19 cellular contexts compared by ENCODE assay signal in the genomic region with DNA sequence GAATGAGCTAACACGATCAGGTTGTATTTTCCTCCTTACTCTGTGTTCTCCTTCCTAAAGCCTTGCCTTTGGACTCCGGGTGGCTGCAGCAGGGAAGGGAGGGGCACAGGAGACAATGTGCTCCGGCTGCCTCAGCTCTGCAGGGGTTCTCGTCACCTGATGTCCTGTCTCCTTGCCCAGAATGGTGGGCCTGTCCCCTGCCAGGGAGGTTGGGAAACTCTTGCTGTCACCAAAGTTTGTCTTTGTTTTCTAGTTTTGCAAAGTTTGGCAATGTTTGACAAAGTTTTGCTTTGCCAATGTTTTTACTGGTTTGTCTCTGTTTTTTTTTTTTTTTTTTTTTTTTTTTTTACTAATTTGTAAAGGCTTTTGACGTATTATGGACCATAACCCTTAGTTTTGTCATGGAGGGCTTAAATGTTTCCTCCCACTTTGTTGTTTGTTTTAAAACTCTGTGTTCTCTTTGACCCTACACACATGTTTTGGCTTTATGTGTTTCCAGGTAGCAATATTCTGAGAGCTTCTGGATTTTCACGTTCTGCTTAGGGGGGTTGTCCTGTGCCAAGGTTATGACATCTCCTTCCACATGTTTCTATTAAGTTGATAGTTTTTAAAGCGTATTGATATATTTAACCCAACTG. TPM values are rescaled to one million over a fixed set of nuclear protein-coding genes. Genes with fewer than 3 reads are reported as not detected.
"Had no signal": no experiment of that assay in that cellular context is flagged by ENCODE, and none has a peak within 500 bp of the region (broad histone marks: within the 10 kb centered on the region; RNA-seq: fewer than 3 reads in every experiment).

No MANE protein-coding gene starts in this region.

- H3K4me3 ChIP-seq: coronary artery, heart left ventricle, suprapubic skin had no signal

- H3K27me3 ChIP-seq: brain microvascular endothelial cell, heart left ventricle, suprapubic skin had no signal

- DNase-seq: activated CD4-positive, alpha-beta T cell treated with anti-CD3 and anti-CD28 coated beads, Interleukin-2, amount 50 U/mL, for 1 hour; activated naive CD8-positive, alpha-beta T cell treated with anti-CD3 and anti-CD28 coated beads for 36 hours; brain microvascular endothelial cell; effector CD8-positive, alpha-beta T cell; foreskin melanocyte; heart left ventricle; left cardiac atrium; natural killer cell; small intestine; stimulated activated CD4-positive, alpha-beta T cell treated with anti-CD3 and anti-CD28 coated beads, Interleukin-4, amount 100 ng/mL, for 4 hours; stimulated activated CD8-positive, alpha-beta memory T cell treated with anti-CD3 and anti-CD28 coated beads, Interleukin-4, amount 100 ng/mL, for 48 hours; stimulated activated naive CD4-positive, alpha-beta T cell treated with Interleukin-2 at 50 U/mL for 16 hours had no signal

- H3K36me3 ChIP-seq: brain microvascular endothelial cell, heart left ventricle, suprapubic skin had no signal

- H3K4me3 Mint-ChIP-seq: activated naive CD8-positive, alpha-beta T cell treated with anti-CD3 and anti-CD28 coated beads for 36 hours; activated T-helper 1 cell treated with anti-CD3 and anti-CD28 coated beads, Interleukin-12 subunit alpha, Interleukin-12 subunit beta, Interleukin-2, Interleukin-4 antibody, amounts not matched to agents 30 ng/mL and 10 ng/mL and 1 ng/mL, durations not matched to agents 14 hours and 24 hours and 36 hours; central memory CD8-positive, alpha-beta T cell; natural killer cell; T-helper 2 cell treated with Interferon-gamma antibody and Interleukin-4, amounts not matched to agents 5 μg/mL and 100 μg/mL, for 36 hours had no signal

- H3K9me3 Mint-ChIP-seq: activated naive CD8-positive, alpha-beta T cell treated with anti-CD3 and anti-CD28 coated beads for 36 hours; activated T-helper 1 cell treated with anti-CD3 and anti-CD28 coated beads, Interleukin-12 subunit alpha, Interleukin-12 subunit beta, Interleukin-2, Interleukin-4 antibody, amounts not matched to agents 30 ng/mL and 10 ng/mL and 1 ng/mL, durations not matched to agents 14 hours and 24 hours and 36 hours; central memory CD8-positive, alpha-beta T cell; natural killer cell; T-helper 2 cell treated with Interferon-gamma antibody and Interleukin-4, amounts not matched to agents 5 μg/mL and 100 μg/mL, for 36 hours had no signal

- ATAC-seq: activated CD4-positive, CD25-positive, alpha-beta regulatory T cell treated with anti-CD3 and anti-CD28 coated beads, Interleukin-2, amount 50 U/mL, for 24 hours; natural killer cell had no signal

- H3K27ac ChIP-seq: brain microvascular endothelial cell, coronary artery, heart left ventricle, suprapubic skin had no signal

- H3K36me3 Mint-ChIP-seq: activated naive CD8-positive, alpha-beta T cell treated with anti-CD3 and anti-CD28 coated beads for 36 hours; natural killer cell had no signal

- H3K27ac Mint-ChIP-seq: activated naive CD8-positive, alpha-beta T cell treated with anti-CD3 and anti-CD28 coated beads for 36 hours; activated T-helper 1 cell treated with anti-CD3 and anti-CD28 coated beads, Interleukin-12 subunit alpha, Interleukin-12 subunit beta, Interleukin-2, Interleukin-4 antibody, amounts not matched to agents 30 ng/mL and 10 ng/mL and 1 ng/mL, durations not matched to agents 14 hours and 24 hours and 36 hours; natural killer cell; T-helper 2 cell treated with Interferon-gamma antibody and Interleukin-4, amounts not matched to agents 5 μg/mL and 100 μg/mL, for 36 hours had no signal

- H3K9me3 ChIP-seq: heart left ventricle, suprapubic skin had no signal

RNA-seq across cellular contexts. Expression of a gene that starts 49.3 kb away (rescaled TPM):
- total RNA-seq: lung microvascular endothelial cell had no signal
